ENCODE assay signal across 1 cellular context in genomic region chr2:37616674-37616999, GRCh38.
TF ChIP-seq lines count a peak whose summit lies in the region.

No MANE protein-coding gene starts in this region.

TF ChIP-seq in K562, 482 proteins besides CTCF, POLR2A, EP300 and RAD21 (continued from another document):
- TF ChIP-seq NFIC (IDR thresholded peaks at IDR 0.05) (peak; percentile 66; the same call in 1 of the 2 replicates), TAL1 (IDR thresholded peaks at IDR 0.05) (peak; percentile 87), REST (CRISPR knock-in tag; IDR thresholded peaks at IDR 0.05; ENCODE audit: low read depth) (no peak), CBFA2T2 (conservative IDR thresholded peaks at IDR 0.05) (peak; percentile 92), ELF1 (tag; IDR thresholded peaks at IDR 0.05) (no peak), FOSL1 (tag; conservative IDR thresholded peaks at IDR 0.05) (peak; percentile 43; the same call in 1 of the 2 replicates), MCM2 (IDR thresholded peaks at IDR 0.05; ENCODE audit: low read depth) (no peak), GATA2 (CRISPR knock-in tag; IDR thresholded peaks at IDR 0.05) (peak; percentile 86)
TF ChIP-seq in K562: peak in this region for 41.
